In the genomic region with DNA sequence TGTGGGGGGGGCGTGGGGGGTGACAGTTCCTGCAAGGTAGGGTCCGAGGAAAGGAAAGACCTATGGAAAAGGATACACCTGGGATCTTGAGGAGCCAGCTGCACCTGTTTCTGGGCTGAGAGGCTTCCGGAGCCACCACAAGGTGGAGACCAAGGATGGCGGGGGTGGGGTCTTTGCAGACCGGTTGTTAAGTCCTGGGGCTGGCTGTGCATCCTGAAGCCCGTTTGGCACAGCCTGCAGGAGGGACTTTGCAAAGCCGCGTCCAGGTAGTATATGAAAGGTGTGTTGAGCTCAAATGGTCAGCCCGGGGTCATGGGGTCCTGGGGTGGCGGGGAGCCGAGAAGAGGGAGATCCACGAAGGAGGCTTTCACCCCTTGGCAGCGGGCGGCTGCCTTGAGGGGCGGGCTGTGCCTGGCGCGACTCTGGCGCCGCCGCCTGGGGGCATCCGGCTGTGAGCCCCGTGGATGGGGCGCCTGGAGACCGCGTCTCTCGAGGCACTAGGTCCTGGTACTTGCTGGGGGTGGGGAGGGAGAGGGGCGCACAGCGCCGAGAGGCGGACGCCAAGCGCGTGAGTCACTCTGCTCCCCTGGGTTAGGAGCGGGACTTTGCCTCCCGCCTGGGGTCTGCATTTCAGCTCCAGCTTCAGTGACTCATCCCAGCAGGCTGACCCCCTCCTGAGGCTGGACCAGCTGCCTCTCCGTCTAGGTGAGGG, we compare ENCODE assay signal across 10 cellular contexts. TPM values are rescaled to one million over a fixed set of nuclear protein-coding genes. Genes with fewer than 3 reads are reported as not detected.
DNase-seq lines count a peak whose midpoint lies in the region; ATAC-seq and TF ChIP-seq lines count a peak whose summit lies in the region.
"Had no signal": no experiment of that assay in that cellular context is flagged by ENCODE, and none has a peak within 500 bp of the region (broad histone marks: within the 10 kb centered on the region; RNA-seq: fewer than 3 reads in every experiment).

No MANE protein-coding gene starts in this region.

- H3K4me3 ChIP-seq in SJSA1 (peak overlapping the region; percentile 16; the same call in 1 of the 2 replicates), fibroblast of lung (replicated peaks in 1 of 4; ENCODE audit: control extremely low read depth in 1 of 4, insufficient read depth in 1 of 4, low read depth in 3 of 4, low read length in 4 of 4) (peak overlapping the region; percentile 2 to 49 (median 22))

- peaks cover 2% of the 10 kb centered on the region for H3K4me1 Mint-ChIP-seq in activated CD4-positive, alpha-beta T cell treated with anti-CD3 and anti-CD28 coated beads for 36 hours
- H3K4me1 Mint-ChIP-seq: activated B cell treated with CpG ODN at 0.5 μM for 24 hours had no signal

- no peaks in the 10 kb centered on the region for H3K9me3 Mint-ChIP-seq in activated CD4-positive, alpha-beta T cell treated with anti-CD3 and anti-CD28 coated beads for 36 hours (ENCODE audit: low read depth)
- H3K9me3 Mint-ChIP-seq: activated B cell treated with CpG ODN at 0.5 μM for 24 hours had no signal

- no peak overlapping the region for H3K9ac ChIP-seq in fibroblast of lung (ENCODE audit: insufficient read depth, low read length)

- H3K36me3 ChIP-seq in SJSA1, result no peaks in the 10 kb centered on the region
- H3K36me3 ChIP-seq in fibroblast of lung (ENCODE audit: control insufficient read depth, insufficient read depth, low read length), result no peaks in the 10 kb centered on the region

- peak; percentile 33 for DNase-seq in activated CD4-positive, alpha-beta T cell treated with anti-CD3 and anti-CD28 coated beads for 36 hours
- DNase-seq in activated CD4-positive, alpha-beta T cell treated with anti-CD3 and anti-CD28 coated beads for 4 hours, result no peak
- peak; percentile 33 to 59 for DNase-seq in SJSA1 (ENCODE audit: low read depth in 1 of 2, low spot score in 2 of 2)
- peak; percentile 7 to 75 for DNase-seq in fibroblast of lung (ENCODE audit: low read depth in 2 of 2)
- DNase-seq in renal cortical epithelial cell (ENCODE audit: low read depth), result peak; percentile 38
- DNase-seq in foreskin melanocyte, result no peak
- DNase-seq: activated B cell treated with CpG ODN at 0.5 μM for 24 hours had no signal

- H3K27ac Mint-ChIP-seq in activated CD4-positive, alpha-beta T cell treated with anti-CD3 and anti-CD28 coated beads for 36 hours, result no peak overlapping the region
- H3K27ac Mint-ChIP-seq: activated B cell treated with CpG ODN at 0.5 μM for 24 hours; CD8-positive, alpha-beta memory T cell had no signal

- no peaks in the 10 kb centered on the region for H3K27me3 ChIP-seq in SJSA1 (replicated peaks)
- no peaks in the 10 kb centered on the region for H3K27me3 ChIP-seq in fibroblast of lung (ENCODE audit: control insufficient read depth, insufficient read depth, low read length)

- H3K27me3 Mint-ChIP-seq in activated CD4-positive, alpha-beta T cell treated with anti-CD3 and anti-CD28 coated beads for 36 hours, result peaks cover 22% of the 10 kb centered on the region

- H3K9me3 ChIP-seq in SJSA1 (replicated peaks) (no peaks in the 10 kb centered on the region), fibroblast of lung (ENCODE audit: control insufficient read depth, insufficient read depth, low read depth, low read length) (no peaks in the 10 kb centered on the region)

- no peaks in the 10 kb centered on the region for H3K36me3 Mint-ChIP-seq in activated CD4-positive, alpha-beta T cell treated with anti-CD3 and anti-CD28 coated beads for 36 hours (ENCODE audit: low read depth)
- H3K36me3 Mint-ChIP-seq: CD8-positive, alpha-beta memory T cell had no signal

- H3K79me2 ChIP-seq in fibroblast of lung (ENCODE audit: control insufficient read depth, insufficient read depth, low read length), result no peaks in the 10 kb centered on the region

- peak; percentile 68 for ATAC-seq in activated CD4-positive, alpha-beta T cell treated with anti-CD3 and anti-CD28 coated beads for 36 hours
- ATAC-seq in GM18870 (IDR thresholded peaks at IDR 0.05; ENCODE audit: unreplicated experiment) (no peak), HG02884 (IDR thresholded peaks at IDR 0.05; ENCODE audit: unreplicated experiment) (no peak)

- no peak overlapping the region for H3K4me3 Mint-ChIP-seq in activated CD4-positive, alpha-beta T cell treated with anti-CD3 and anti-CD28 coated beads for 36 hours
- H3K4me3 Mint-ChIP-seq: activated B cell treated with CpG ODN at 0.5 μM for 24 hours had no signal

- no peaks in the 10 kb centered on the region for H4K20me1 ChIP-seq in fibroblast of lung (ENCODE audit: control insufficient read depth, extremely low read depth, insufficient read depth, low read length)

- peak overlapping the region; percentile 41 for H2AFZ ChIP-seq in fibroblast of lung (ENCODE audit: low read length)

- peak; percentile 17 to 34 for TF ChIP-seq CTCF in fibroblast of lung (conservative IDR thresholded peaks at IDR 0.05 in 1 of 2, IDR thresholded peaks at IDR 0.05 in 1 of 2; ENCODE audit: low read depth in 1 of 2, low read length in 2 of 2)

- H3K27ac ChIP-seq in SJSA1 (no peak overlapping the region), fibroblast of lung (ENCODE audit: insufficient read depth, low read length) (no peak overlapping the region)

- peak overlapping the region; percentile 54 for H3K4me2 ChIP-seq in fibroblast of lung (ENCODE audit: extremely low read depth, insufficient read depth, low read length)

- intact Hi-C loops in activated CD4-positive, alpha-beta T cell treated with anti-CD3 and anti-CD28 coated beads for 36 hours (cut with DNase I, micrococcal nuclease), result no loop called here

- POLR2A ChIA-PET in activated CD4-positive, alpha-beta T cell treated with anti-CD3 and anti-CD28 coated beads for 36 hours (lab: Charles Lee), result no interaction called here

- H3K4me1 ChIP-seq in SJSA1 (replicated peaks) (peaks cover 8% of the 10 kb centered on the region), fibroblast of lung (ENCODE audit: control insufficient read depth, extremely low read depth, insufficient read depth, low read length) (no peaks in the 10 kb centered on the region)

- CTCF ChIA-PET in activated CD4-positive, alpha-beta T cell treated with anti-CD3 and anti-CD28 coated beads for 36 hours (lab: Charles Lee), result no interaction called here

RNA-seq across cellular contexts. Expression of a gene that starts 58.2 kb away (rescaled TPM):
- 10 to 100 TPM; 16.1 to 16.8 TPM for total RNA-seq in activated CD4-positive, alpha-beta T cell treated with anti-CD3 and anti-CD28 coated beads for 36 hours
- total RNA-seq in SJSA1 (2014; rRNA removed; shearing (Covaris generic)), result 60.0 and 63.7 TPM in 2 replicates
- total RNA-seq in fibroblast of lung, result 35.7 and 80.6 TPM in 2 replicates
- polyA plus RNA-seq in fibroblast of lung, result 40.1 and 59.9 TPM in 2 replicates
- polyA plus RNA-seq in fibroblast of lung (2012), result 35.9 and 48.2 TPM in 2 replicates
- polyA minus RNA-seq in fibroblast of lung (ENCODE audit: low replicate concordance), result 1.2 and 12.3 TPM in 2 replicates
- 49.9 and 79.0 TPM in 2 replicates for total RNA-seq in renal cortical epithelial cell

Comparison
In these comparisons a context has a peak if more than half of its experiments do, and no peak if none do; other contexts are left out.
1. DNase-seq: peak in activated CD4-positive, alpha-beta T cell treated with anti-CD3 and anti-CD28 coated beads for 36 hours (single experiment), SJSA1 (2 of 2), fibroblast of lung (2 of 2) and renal cortical epithelial cell (single experiment); none in activated CD4-positive, alpha-beta T cell treated with anti-CD3 and anti-CD28 coated beads for 4 hours (0 of 2) and foreskin melanocyte (single experiment).